Comparison of ENCODE assay signal across 31 cellular contexts in genomic region chr5:42309865-42310264, GRCh38.
"Had no signal": no experiment of that assay in that cellular context is flagged by ENCODE, and none has a peak within 500 bp of the region (broad histone marks: within the 10 kb centered on the region; RNA-seq: fewer than 3 reads in every experiment).

No MANE protein-coding gene starts in this region.

- FAIRE-seq: astrocyte, colon had no signal

- H3K4me1 Mint-ChIP-seq: activated B cell treated with CpG ODN at 0.5 μM for 24 hours; activated naive CD4-positive, alpha-beta T cell treated with anti-CD3 and anti-CD28 coated beads, Interleukin-2, amount 50 U/mL, for 24 hours; activated naive CD8-positive, alpha-beta T cell treated with anti-CD3 and anti-CD28 coated beads for 36 hours; activated naive CD8-positive, alpha-beta T cell treated with anti-CD3 and anti-CD28 coated beads, Interleukin-2, amount 50 U/mL, for 24 hours; activated T-helper 17 cell treated with anti-CD3 and anti-CD28 coated beads, Interleukin-2, amount 50 U/mL, for 72 hours; T-helper 17 cell had no signal

- H3K4me1 ChIP-seq: esophagus muscularis mucosa, gastroesophageal sphincter had no signal

- H3K27me3 ChIP-seq: brain microvascular endothelial cell, esophagus muscularis mucosa, gastroesophageal sphincter had no signal

- H3K27ac Mint-ChIP-seq: activated B cell treated with CpG ODN at 0.5 μM for 24 hours; activated CD8-positive, alpha-beta T cell treated with anti-CD3 and anti-CD28 coated beads for 36 hours; activated naive CD4-positive, alpha-beta T cell treated with anti-CD3 and anti-CD28 coated beads for 36 hours; activated naive CD4-positive, alpha-beta T cell treated with anti-CD3 and anti-CD28 coated beads, Interleukin-2, amount 50 U/mL, for 24 hours; activated naive CD8-positive, alpha-beta T cell treated with anti-CD3 and anti-CD28 coated beads for 36 hours; activated naive CD8-positive, alpha-beta T cell treated with anti-CD3 and anti-CD28 coated beads, Interleukin-2, amount 50 U/mL, for 24 hours; activated T-helper 17 cell treated with anti-CD3 and anti-CD28 coated beads, Interleukin-2, amount 50 U/mL, for 72 hours; effector memory CD8-positive, alpha-beta T cell; T-helper 17 cell; T-helper 2 cell treated with Interferon-gamma antibody and Interleukin-4, amounts not matched to agents 5 μg/mL and 100 μg/mL, for 36 hours had no signal

- H3K27ac ChIP-seq: brain microvascular endothelial cell, esophagus muscularis mucosa, gastroesophageal sphincter, WERI-Rb-1 had no signal

- H3K36me3 ChIP-seq: brain microvascular endothelial cell, esophagus muscularis mucosa, gastroesophageal sphincter, WERI-Rb-1 had no signal

- ATAC-seq: activated CD4-positive, CD25-positive, alpha-beta regulatory T cell treated with anti-CD3 and anti-CD28 coated beads, Interleukin-2, amount 50 U/mL, for 24 hours; activated CD8-positive, alpha-beta T cell treated with anti-CD3 and anti-CD28 coated beads for 36 hours; activated naive CD8-positive, alpha-beta T cell treated with anti-CD3 and anti-CD28 coated beads, Interleukin-2, amount 50 U/mL, for 24 hours; activated T-cell treated with anti-CD3 and anti-CD28 coated beads, Interleukin-2, amount 50 U/mL, for 4 hours; activated T-helper 17 cell treated with anti-CD3 and anti-CD28 coated beads, Interleukin-2, amount 50 U/mL, for 72 hours; effector memory CD8-positive, alpha-beta T cell; gastroesophageal sphincter; T-helper 17 cell had no signal

- H3K9me3 Mint-ChIP-seq: activated B cell treated with CpG ODN at 0.5 μM for 24 hours; activated CD8-positive, alpha-beta T cell treated with anti-CD3 and anti-CD28 coated beads for 36 hours; activated naive CD4-positive, alpha-beta T cell treated with anti-CD3 and anti-CD28 coated beads for 36 hours; activated naive CD4-positive, alpha-beta T cell treated with anti-CD3 and anti-CD28 coated beads, Interleukin-2, amount 50 U/mL, for 24 hours; activated naive CD8-positive, alpha-beta T cell treated with anti-CD3 and anti-CD28 coated beads for 36 hours; activated naive CD8-positive, alpha-beta T cell treated with anti-CD3 and anti-CD28 coated beads, Interleukin-2, amount 50 U/mL, for 24 hours; activated T-cell treated with anti-CD3 and anti-CD28 coated beads, Interleukin-2, amount 50 U/mL, for 4 hours; activated T-helper 17 cell treated with anti-CD3 and anti-CD28 coated beads, Interleukin-2, amount 50 U/mL, for 72 hours; effector memory CD8-positive, alpha-beta T cell; T-helper 2 cell treated with Interferon-gamma antibody and Interleukin-4, amounts not matched to agents 5 μg/mL and 100 μg/mL, for 36 hours had no signal

- H3K27me3 Mint-ChIP-seq: activated B cell treated with CpG ODN at 0.5 μM for 24 hours; activated CD8-positive, alpha-beta T cell treated with anti-CD3 and anti-CD28 coated beads for 36 hours; activated naive CD4-positive, alpha-beta T cell treated with anti-CD3 and anti-CD28 coated beads, Interleukin-2, amount 50 U/mL, for 24 hours; activated naive CD8-positive, alpha-beta T cell treated with anti-CD3 and anti-CD28 coated beads for 36 hours; activated naive CD8-positive, alpha-beta T cell treated with anti-CD3 and anti-CD28 coated beads, Interleukin-2, amount 50 U/mL, for 24 hours; activated T-helper 17 cell treated with anti-CD3 and anti-CD28 coated beads, Interleukin-2, amount 50 U/mL, for 72 hours; effector memory CD8-positive, alpha-beta T cell had no signal

- H3K4me3 Mint-ChIP-seq: activated B cell treated with CpG ODN at 0.5 μM for 24 hours; activated CD8-positive, alpha-beta T cell treated with anti-CD3 and anti-CD28 coated beads for 36 hours; activated naive CD4-positive, alpha-beta T cell treated with anti-CD3 and anti-CD28 coated beads for 36 hours; activated naive CD4-positive, alpha-beta T cell treated with anti-CD3 and anti-CD28 coated beads, Interleukin-2, amount 50 U/mL, for 24 hours; activated naive CD8-positive, alpha-beta T cell treated with anti-CD3 and anti-CD28 coated beads for 36 hours; activated naive CD8-positive, alpha-beta T cell treated with anti-CD3 and anti-CD28 coated beads, Interleukin-2, amount 50 U/mL, for 24 hours; activated T-cell treated with anti-CD3 and anti-CD28 coated beads, Interleukin-2, amount 50 U/mL, for 4 hours; activated T-helper 17 cell treated with anti-CD3 and anti-CD28 coated beads, Interleukin-2, amount 50 U/mL, for 72 hours; effector memory CD8-positive, alpha-beta T cell; T-helper 17 cell; T-helper 2 cell treated with Interferon-gamma antibody and Interleukin-4, amounts not matched to agents 5 μg/mL and 100 μg/mL, for 36 hours had no signal

- DNase-seq: activated B cell treated with CpG ODN at 0.5 μM for 24 hours; activated CD4-positive, alpha-beta T cell treated with anti-CD3 and anti-CD28 coated beads for 48 hours; activated CD4-positive, alpha-beta T cell treated with anti-CD3 and anti-CD28 coated beads, Interleukin-2, amount 50 U/mL, for 1 hour; activated CD4-positive, alpha-beta T cell treated with anti-CD3 and anti-CD28 coated beads, Interleukin-2, amount 50 U/mL, for 48 hours; activated CD8-positive, alpha-beta memory T cell treated with anti-CD3 and anti-CD28 coated beads for 24 hours; activated CD8-positive, alpha-beta T cell treated with anti-CD3 and anti-CD28 coated beads for 36 hours; activated effector memory CD4-positive, alpha-beta T cell treated with Interleukin-2 at 50 U/mL for 16 hours; activated naive CD4-positive, alpha-beta T cell treated with anti-CD3 and anti-CD28 coated beads for 36 hours; activated naive CD8-positive, alpha-beta T cell treated with anti-CD3 and anti-CD28 coated beads for 36 hours; activated naive CD8-positive, alpha-beta T cell treated with anti-CD3 and anti-CD28 coated beads, Interleukin-2, amount 50 U/mL, for 24 hours; activated T-cell treated with anti-CD3 and anti-CD28 coated beads, Interleukin-2, amount 50 U/mL, for 4 hours; brain microvascular endothelial cell; caudate nucleus; cortex of kidney; dermis blood vessel endothelial cell; effector CD4-positive, alpha-beta T cell; effector memory CD8-positive, alpha-beta T cell; erythroblast; foreskin melanocyte; T-helper 1 cell; T-helper 17 cell; T1000; WERI-Rb-1 had no signal

- H3K9me3 ChIP-seq: esophagus muscularis mucosa, gastroesophageal sphincter had no signal

- H3K4me3 ChIP-seq: esophagus muscularis mucosa, gastroesophageal sphincter had no signal

- H3K36me3 Mint-ChIP-seq: activated naive CD4-positive, alpha-beta T cell treated with anti-CD3 and anti-CD28 coated beads, Interleukin-2, amount 50 U/mL, for 24 hours; activated naive CD8-positive, alpha-beta T cell treated with anti-CD3 and anti-CD28 coated beads for 36 hours had no signal
